ENCODE assay signal across 8 cellular contexts in genomic region chr14:105086833-105087307, GRCh38. TPM values are rescaled to one million over a fixed set of nuclear protein-coding genes. Genes with fewer than 3 reads are reported as not detected.
A peak's percentile ranks its signal among the peaks of the same experiment; 100 is the strongest.
DNase-seq lines count a peak whose midpoint lies in the region; ATAC-seq and TF ChIP-seq lines count a peak whose summit lies in the region.

No MANE protein-coding gene starts in this region.

- H3K4me3 Mint-ChIP-seq in CD8-positive, alpha-beta memory T cell, result peak overlapping the region; percentile 77 to 91 (median 80)
- peak overlapping the region; percentile 75 for H3K4me3 Mint-ChIP-seq in activated T-helper 1 cell treated with anti-CD3 and anti-CD28 coated beads, Interleukin-12 subunit alpha, Interleukin-12 subunit beta, Interleukin-2, Interleukin-4 antibody, amounts not matched to agents 30 ng/mL and 10 ng/mL and 1 ng/mL, durations not matched to agents 14 hours and 24 hours and 36 hours

- peak; percentile 74 for ATAC-seq in GM19328 (IDR thresholded peaks at IDR 0.05; ENCODE audit: unreplicated experiment)

- H3K4me1 Mint-ChIP-seq in CD8-positive, alpha-beta memory T cell, result peaks cover 5 to 26% (median 11%) of the 10 kb centered on the region in 3 donors
- H3K4me1 Mint-ChIP-seq in activated T-helper 1 cell treated with anti-CD3 and anti-CD28 coated beads, Interleukin-12 subunit alpha, Interleukin-12 subunit beta, Interleukin-2, Interleukin-4 antibody, amounts not matched to agents 30 ng/mL and 10 ng/mL and 1 ng/mL, durations not matched to agents 14 hours and 24 hours and 36 hours (ENCODE audit: low read depth), result no peaks in the 10 kb centered on the region

- POLR2A ChIA-PET in CD8-positive, alpha-beta memory T cell (lab: Charles Lee), result interaction anchor here (0.6 to 4.2 kb wide), 9 partner anchors 9 to 101 kb away, joined by 3 to 34 read pairs (median 4); partner anchors contain the start of genes CLBA1 and GPR132

- DNase-seq in CD8-positive, alpha-beta memory T cell, result peak; percentile 74 to 88 (median 85)
- peak; percentile 92 for DNase-seq in HK-2 (ENCODE audit: unreplicated experiment)
- DNase-seq in Peyer's patch, result peak; percentile 85 to 92 (median 90)
- peak; percentile 71 for DNase-seq in activated T-helper 1 cell treated with anti-CD3 and anti-CD28 coated beads, Interleukin-12 subunit alpha, Interleukin-12 subunit beta, Interleukin-2, Interleukin-4 antibody, amounts not matched to agents 30 ng/mL and 10 ng/mL and 1 ng/mL, durations not matched to agents 14 hours and 24 hours and 36 hours (ENCODE audit: low spot score)
- DNase-seq in fibroblast of pulmonary artery (ENCODE audit: low read depth), result peak; percentile 65

- no peaks in the 10 kb centered on the region for H3K36me3 ChIP-seq in CD8-positive, alpha-beta memory T cell (ENCODE audit: insufficient read depth, low read length)
- H3K36me3 ChIP-seq in Peyer's patch (no peaks in the 10 kb centered on the region), neutrophil (no peaks in the 10 kb centered on the region), thymus (ENCODE audit: control insufficient read depth, insufficient read depth) (no peaks in the 10 kb centered on the region)

- H3K4me3 ChIP-seq in CD8-positive, alpha-beta memory T cell (ENCODE audit: low read length), result peak overlapping the region; percentile 67
- H3K4me3 ChIP-seq in Peyer's patch (peak overlapping the region; percentile 30 to 60 (median 52)), fibroblast of pulmonary artery (replicated peaks; ENCODE audit: low read depth, low read length) (peak overlapping the region; percentile 52), neutrophil (ENCODE audit: low read depth in 1 of 2, low read length in 1 of 2) (peak overlapping the region; percentile 67 to 73), thymus (ENCODE audit: low read length) (peak overlapping the region; percentile 38)

- H3K27me3 ChIP-seq in CD8-positive, alpha-beta memory T cell (ENCODE audit: insufficient read depth, low read length, poor library complexity, severe bottlenecking), result no peaks in the 10 kb centered on the region
- H3K27me3 ChIP-seq in Peyer's patch, result no peaks in the 10 kb centered on the region
- H3K27me3 ChIP-seq in neutrophil, result peaks cover 89% of the 10 kb centered on the region
- H3K27me3 ChIP-seq in thymus (ENCODE audit: control insufficient read depth, insufficient read depth), result peaks cover 35% of the 10 kb centered on the region

- TF ChIP-seq CTCF in Peyer's patch (IDR thresholded peaks at IDR 0.05) (peak; percentile 76 to 92 (median 82)), fibroblast of pulmonary artery (IDR thresholded peaks at IDR 0.05; ENCODE audit: low read length, missing control alignments) (peak; percentile 34), neutrophil (IDR thresholded peaks at IDR 0.05) (peak; percentile 93)

- no peaks in the 10 kb centered on the region for H3K27me3 Mint-ChIP-seq in CD8-positive, alpha-beta memory T cell
- H3K27me3 Mint-ChIP-seq in activated T-helper 1 cell treated with anti-CD3 and anti-CD28 coated beads, Interleukin-12 subunit alpha, Interleukin-12 subunit beta, Interleukin-2, Interleukin-4 antibody, amounts not matched to agents 30 ng/mL and 10 ng/mL and 1 ng/mL, durations not matched to agents 14 hours and 24 hours and 36 hours (ENCODE audit: insufficient read depth), result peaks cover 15% of the 10 kb centered on the region

- intact Hi-C loops in activated T-helper 1 cell treated with anti-CD3 and anti-CD28 coated beads, Interleukin-12 subunit alpha, Interleukin-12 subunit beta, Interleukin-2, Interleukin-4 antibody, amounts not matched to agents 30 ng/mL and 10 ng/mL and 1 ng/mL, durations not matched to agents 14 hours and 24 hours and 36 hours (cut with micrococcal nuclease), result loop anchor here (1.0 to 2.0 kb wide), 4 partner anchors 22 to 110 kb away; partner anchors contain the start of genes CDCA4 and GPR132

- peak overlapping the region in 7 of 8 donors; percentile 50 to 95 (median 83) for H3K27ac Mint-ChIP-seq in CD8-positive, alpha-beta memory T cell
- H3K27ac Mint-ChIP-seq in activated T-helper 1 cell treated with anti-CD3 and anti-CD28 coated beads, Interleukin-12 subunit alpha, Interleukin-12 subunit beta, Interleukin-2, Interleukin-4 antibody, amounts not matched to agents 30 ng/mL and 10 ng/mL and 1 ng/mL, durations not matched to agents 14 hours and 24 hours and 36 hours, result peak overlapping the region; percentile 34

- H3K9me3 Mint-ChIP-seq in CD8-positive, alpha-beta memory T cell, result no peaks in the 10 kb centered on the region
- H3K9me3 Mint-ChIP-seq in activated T-helper 1 cell treated with anti-CD3 and anti-CD28 coated beads, Interleukin-12 subunit alpha, Interleukin-12 subunit beta, Interleukin-2, Interleukin-4 antibody, amounts not matched to agents 30 ng/mL and 10 ng/mL and 1 ng/mL, durations not matched to agents 14 hours and 24 hours and 36 hours, result no peaks in the 10 kb centered on the region

- no peaks in the 10 kb centered on the region for H3K9me3 ChIP-seq in CD8-positive, alpha-beta memory T cell (ENCODE audit: low read length)
- no peaks in the 10 kb centered on the region for H3K9me3 ChIP-seq in Peyer's patch
- no peaks in the 10 kb centered on the region for H3K9me3 ChIP-seq in neutrophil
- no peaks in the 10 kb centered on the region for H3K9me3 ChIP-seq in thymus (ENCODE audit: control insufficient read depth)

- CTCF ChIA-PET in CD8-positive, alpha-beta memory T cell (lab: Charles Lee), result interaction anchor here (0.7 to 9.0 kb wide), 13 partner anchors 12 to 265 kb away, joined by 3 to 153 read pairs (median 7); partner anchors contain the start of genes CLBA1 and GPR132

- peak overlapping the region; percentile 47 for H3K27ac ChIP-seq in CD8-positive, alpha-beta memory T cell (ENCODE audit: low read depth, low read length)
- H3K27ac ChIP-seq in Peyer's patch (peak overlapping the region in 2 of 4 donors; percentile 74 to 78), neutrophil (peak overlapping the region; percentile 7), thymus (ENCODE audit: low read depth) (peak overlapping the region; percentile 53)

- under 1% methylated on average over 45 of the region's 45 CpGs for WGBS in thymus

- no peak for TF ChIP-seq POLR2A in Peyer's patch (IDR thresholded peaks at IDR 0.05)

- peaks cover 19% of the 10 kb centered on the region for H3K4me1 ChIP-seq in CD8-positive, alpha-beta memory T cell (ENCODE audit: insufficient read depth, low read length)
- H3K4me1 ChIP-seq in Peyer's patch (peaks cover 0 to 43% (median 10%) of the 10 kb centered on the region in 4 donors), neutrophil (ENCODE audit: control insufficient read depth in 1 of 2, insufficient read depth in 1 of 2, low read depth in 1 of 2, low read length in 1 of 2) (peaks cover 16 to 21% of the 10 kb centered on the region in 2 experiments), thymus (ENCODE audit: control insufficient read depth, insufficient read depth, low read length) (peaks cover 4% of the 10 kb centered on the region)

- peaks cover 0 to 1% (median 0%) of the 10 kb centered on the region in 3 donors for H3K36me3 Mint-ChIP-seq in CD8-positive, alpha-beta memory T cell
- no peaks in the 10 kb centered on the region for H3K36me3 Mint-ChIP-seq in activated T-helper 1 cell treated with anti-CD3 and anti-CD28 coated beads, Interleukin-12 subunit alpha, Interleukin-12 subunit beta, Interleukin-2, Interleukin-4 antibody, amounts not matched to agents 30 ng/mL and 10 ng/mL and 1 ng/mL, durations not matched to agents 14 hours and 24 hours and 36 hours (ENCODE audit: low read depth)

RNA-seq across cellular contexts. Expression of gene GPR132, which starts 21.6 kb away (rescaled TPM):
- total RNA-seq in CD8-positive, alpha-beta memory T cell, result 10 to 100 TPM; 51.3 to 52.0 TPM
- 34.9 TPM for polyA plus RNA-seq in CD8-positive, alpha-beta memory T cell
- total RNA-seq in Peyer's patch, result 10 to 100 TPM in 1 of 4 donors, 1 to 10 TPM in 3; 1.5 to 29.7 (median 4.2) TPM
- total RNA-seq in activated T-helper 1 cell treated with anti-CD3 and anti-CD28 coated beads, Interleukin-12 subunit alpha, Interleukin-12 subunit beta, Interleukin-2, Interleukin-4 antibody, amounts not matched to agents 30 ng/mL and 10 ng/mL and 1 ng/mL, durations not matched to agents 14 hours and 24 hours and 36 hours, result 24.6 and 24.9 TPM in 2 replicates
- 7.4 TPM for polyA plus RNA-seq in thymus

Comparison
In these comparisons a context has a peak if more than half of its experiments do, and no peak if none do; other contexts are left out.
1. CTCF ChIP-seq: peak in every context shown above with its lines; median percentile 93 in neutrophil; 82 in Peyer's patch; 34 in fibroblast of pulmonary artery.